18 cellular contexts compared by ENCODE assay signal in the genomic region with DNA sequence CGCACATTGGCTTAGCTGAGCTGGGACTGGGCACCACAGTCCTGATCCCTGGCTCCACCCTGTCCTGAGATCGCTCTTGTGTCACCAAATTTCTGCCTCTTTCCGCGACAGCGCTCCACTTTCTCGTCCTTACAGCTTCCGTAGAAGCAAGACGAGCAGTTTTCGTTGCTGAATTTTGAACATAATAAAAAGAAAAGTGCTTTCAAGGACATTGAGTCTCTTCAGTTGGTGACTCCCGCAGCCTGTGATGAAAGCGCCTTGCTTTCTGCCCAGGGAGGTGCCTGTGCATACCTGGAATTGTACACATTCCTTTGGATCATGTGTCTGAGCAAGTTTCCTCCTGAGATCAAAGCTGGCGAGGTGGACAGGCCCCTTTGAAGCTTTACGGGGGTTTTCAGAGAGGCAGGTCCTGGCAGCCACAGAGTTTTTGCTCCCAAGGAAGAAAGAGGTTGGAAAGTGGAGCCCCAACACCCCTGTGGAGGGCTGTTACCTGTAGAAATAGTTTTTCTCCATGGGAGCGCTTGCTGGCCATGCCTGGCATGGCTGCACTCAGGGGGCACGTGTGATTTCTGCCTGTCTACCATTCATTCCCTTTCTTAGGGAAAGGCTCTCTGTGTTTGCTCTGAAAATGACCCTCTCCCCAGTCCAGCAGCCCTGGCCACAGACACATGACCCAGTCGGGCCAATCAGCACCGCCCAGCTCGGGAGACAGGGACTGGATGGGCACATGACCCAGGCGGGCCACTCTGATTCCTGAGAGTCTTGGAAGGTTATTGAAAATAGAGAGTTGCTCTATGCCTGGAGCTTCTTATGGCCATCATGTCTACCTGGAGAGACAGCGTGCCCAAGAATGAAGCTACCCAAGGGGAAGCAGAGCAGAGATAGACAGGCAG.
DNase-seq lines count a peak whose midpoint lies in the region; ATAC-seq, FAIRE-seq and TF ChIP-seq lines count a peak whose summit lies in the region.
"Had no signal": no experiment of that assay in that cellular context is flagged by ENCODE, and none has a peak within 500 bp of the region (broad histone marks: within the 10 kb centered on the region; RNA-seq: fewer than 3 reads in every experiment).

No MANE protein-coding gene starts in this region.

- no peak for TF ChIP-seq CTCF in GM10248 (IDR thresholded peaks at IDR 0.05; ENCODE audit: control extremely low read depth, extremely low read depth, low read depth, missing control alignments)

- ATAC-seq in left ventricle myocardium superior = no peak
- ATAC-seq in Right ventricle myocardium superior (ENCODE audit: poor library complexity) = no peak
- no peak for ATAC-seq in GM18858 (IDR thresholded peaks at IDR 0.05; ENCODE audit: unreplicated experiment)
- ATAC-seq: Panc1 had no signal

- CTCF ChIA-PET in GM10248 (lab: Yijun Ruan, JAX) = no interaction called here

- POLR2A ChIA-PET in GM10248 (lab: Yijun Ruan, JAX) = no interaction called here

- DNase-seq in left ventricle myocardium superior = peak; percentile 53
- no peak for DNase-seq in Right ventricle myocardium superior
- peak; percentile 21 for DNase-seq in cerebellar cortex (ENCODE audit: low spot score)
- DNase-seq in mesenteric fat pad (ENCODE audit: low spot score) = peak; percentile 82
- DNase-seq in urothelium cell line (ENCODE audit: low spot score) = peak; percentile 73
- no peak for DNase-seq in GM10248 (ENCODE audit: extremely low spot score)
- no peak for DNase-seq in NCI-H748 treated with DMSO at 0.1 percent for 48 hours (lab: John Stamatoyannopoulos, UW)
- DNase-seq: activated T-cell treated with anti-CD3 and anti-CD28 coated beads, Interleukin-2, amount 50 U/mL, for 24 hours; DMS153; HFFc6; Kasumi-1; naive B cell; stimulated activated CD4-positive, alpha-beta T cell treated with anti-CD3 and anti-CD28 coated beads, Interleukin-12 subunit alpha, Interleukin-12 subunit beta, amount 100 ng/mL, for 4 hours; uterus had no signal

- FAIRE-seq in urothelium cell line (lab: Jason Lieb, UNC) = peak; percentile 9
- FAIRE-seq: GM12891, TTC549 had no signal

- intact Hi-C loops in left ventricle myocardium superior (cut with micrococcal nuclease) (no loop called here), Right ventricle myocardium superior (cut with DNase I) (no loop called here)

Comparison
In these comparisons a context has a peak if more than half of its experiments do, and no peak if none do; other contexts are left out.
1. DNase-seq: peak in left ventricle myocardium superior (single experiment), cerebellar cortex (single experiment), mesenteric fat pad (single experiment) and urothelium cell line (single experiment); none in Right ventricle myocardium superior (single experiment), GM10248 (single experiment) and NCI-H748 treated with DMSO at 0.1 percent for 48 hours (single experiment).